8 cellular contexts compared by ENCODE assay signal in the genomic region with DNA sequence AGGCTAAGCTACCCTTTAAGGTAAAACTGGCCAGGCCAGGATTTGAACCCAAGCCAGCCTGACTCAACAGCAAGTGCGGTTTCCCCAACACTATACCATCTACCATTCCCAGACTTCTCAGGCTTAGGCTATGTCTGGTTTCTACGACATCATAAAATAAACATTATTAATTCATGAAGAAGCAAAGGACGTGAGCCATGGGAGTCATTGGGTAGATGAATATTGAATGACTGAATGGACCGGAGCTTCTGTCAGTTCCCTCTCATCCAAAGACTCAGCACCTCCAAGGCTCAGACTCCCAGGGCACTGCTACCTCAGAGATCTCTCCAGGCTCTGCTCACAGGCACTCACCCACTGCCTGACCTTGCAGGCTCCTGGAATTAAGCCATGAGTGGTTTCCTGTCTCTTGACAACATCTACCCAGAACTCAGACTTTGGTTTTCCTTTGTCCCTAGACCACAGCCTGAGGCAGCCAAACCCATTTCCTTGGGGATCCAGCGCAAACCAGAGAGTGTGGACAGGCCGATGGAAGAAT.
DNase-seq lines count a peak whose midpoint lies in the region; ATAC-seq and TF ChIP-seq lines count a peak whose summit lies in the region.

No MANE protein-coding gene starts in this region.

- H3K9me3 ChIP-seq in ascending aorta, result no peaks in the 10 kb centered on the region

- H3K27me3 ChIP-seq in ascending aorta, result no peaks in the 10 kb centered on the region

- peak overlapping the region; percentile 31 to 69 for H3K27ac ChIP-seq in ascending aorta

- peaks cover 0 to 55% of the 10 kb centered on the region in 2 donors for H3K4me1 ChIP-seq in ascending aorta

- ATAC-seq in GM21717 (IDR thresholded peaks at IDR 0.05; ENCODE audit: unreplicated experiment) (no peak), GM19023 (IDR thresholded peaks at IDR 0.05; ENCODE audit: unreplicated experiment) (no peak), GM21423 (IDR thresholded peaks at IDR 0.05; ENCODE audit: unreplicated experiment) (no peak)

- intact Hi-C loops in ascending aorta (cut with DNase I), result loop anchor here (5.0 kb wide), 2 partner anchors 63 to 908 kb away; a partner anchor contains a TSS

- DNase-seq in AG20443 (ENCODE audit: low spot score) (peak; percentile 75), HK-2 (ENCODE audit: unreplicated experiment) (peak; percentile 75), ascending aorta (ENCODE audit: low spot score in 2 of 2) (no peak), kidney tubule cell (ENCODE audit: low spot score) (peak; percentile 98)
- DNase-seq in stimulated activated CD4-positive, alpha-beta T cell treated with anti-CD3 and anti-CD28 coated beads, Interleukin-4, amount 100 ng/mL, for 4 hours, result no peak

- no peak overlapping the region for H3K4me3 ChIP-seq in ascending aorta

- H3K36me3 ChIP-seq in ascending aorta, result no peaks in the 10 kb centered on the region

- TF ChIP-seq CTCF in ascending aorta (IDR thresholded peaks at IDR 0.05), result no peak

Comparison
In these comparisons a context has a peak if more than half of its experiments do, and no peak if none do; other contexts are left out.
1. DNase-seq: peak in AG20443 (single experiment), HK-2 (single experiment) and kidney tubule cell (single experiment); none in ascending aorta (0 of 2) and stimulated activated CD4-positive, alpha-beta T cell treated with anti-CD3 and anti-CD28 coated beads, Interleukin-4, amount 100 ng/mL, for 4 hours (0 of 2).